In the genomic region with DNA sequence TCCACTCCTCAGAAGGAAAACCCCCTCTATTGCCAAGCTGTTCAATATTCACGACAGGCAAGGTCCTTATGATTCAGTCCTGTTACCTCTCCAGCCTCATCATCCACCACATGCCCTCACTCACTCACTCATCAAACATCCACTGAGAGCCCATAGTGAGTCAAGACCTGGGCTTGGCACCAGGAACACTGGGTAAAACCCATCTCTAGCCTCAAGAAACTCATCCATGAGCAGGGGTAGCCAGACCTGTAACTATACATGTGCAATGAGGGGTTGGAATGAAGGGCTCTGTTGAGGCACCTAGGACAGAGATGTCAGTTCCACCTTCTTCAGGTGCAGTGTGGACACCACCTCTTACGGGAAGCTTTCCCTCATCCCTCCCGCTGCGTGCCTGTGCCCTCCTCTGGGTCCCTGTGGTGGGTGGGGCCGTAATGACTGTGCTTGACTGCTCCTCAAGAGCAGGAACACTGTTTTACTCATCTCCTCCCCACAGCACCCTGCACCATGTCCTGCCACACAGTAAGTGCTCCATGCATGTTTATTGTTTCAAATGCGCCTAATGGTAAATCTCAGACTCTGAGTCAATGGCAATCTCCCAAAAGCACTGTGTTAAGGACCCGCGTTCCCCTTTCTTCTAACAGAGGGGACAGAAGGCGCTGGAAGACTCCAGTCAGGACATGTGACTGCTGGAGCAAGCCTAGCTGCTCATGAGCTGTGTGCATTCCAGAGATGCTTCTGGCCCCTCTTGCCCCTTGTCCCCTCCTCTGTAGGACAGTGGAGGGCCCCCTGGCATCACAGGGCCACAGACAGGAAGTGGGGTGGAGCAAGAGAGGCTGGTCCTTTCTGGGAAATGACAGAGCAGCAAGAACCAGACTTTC, we compare ENCODE assay signal across 8 cellular contexts.
DNase-seq lines count a peak whose midpoint lies in the region; ATAC-seq and TF ChIP-seq lines count a peak whose summit lies in the region.

No MANE protein-coding gene starts in this region.

- H3K27ac ChIP-seq in dorsolateral prefrontal cortex = peak overlapping the region in 57 of 59 donors; percentile 7 to 98 (median 83)
- H3K27ac ChIP-seq in esophagus squamous epithelium = no peak overlapping the region

- intact Hi-C loops in dorsolateral prefrontal cortex (cut with DNase I) = no loop called here
- intact Hi-C loops in esophagus squamous epithelium (cut with DNase I) = no loop called here

- TF ChIP-seq CTCF in dorsolateral prefrontal cortex (IDR thresholded peaks at IDR 0.05 in 54 of 56, conservative IDR thresholded peaks at IDR 0.05 in 2 of 56; ENCODE audit: low read depth in 1 of 56, partially characterized antibody in 56 of 56) (no peak), osteocyte (IDR thresholded peaks at IDR 0.05) (no peak), esophagus squamous epithelium (IDR thresholded peaks at IDR 0.05) (no peak)

- H3K36me3 ChIP-seq in esophagus squamous epithelium = peaks cover 0 to 38% (median 0%) of the 10 kb centered on the region in 3 donors

- peak overlapping the region; percentile 98 for H3K27ac Mint-ChIP-seq in osteocyte (ENCODE audit: unreplicated experiment)

- H3K4me3 ChIP-seq in dorsolateral prefrontal cortex = no peak overlapping the region
- H3K4me3 ChIP-seq in esophagus squamous epithelium = no peak overlapping the region

- peak; percentile 38 to 56 (median 39) for DNase-seq in stimulated activated CD4-positive, alpha-beta T cell treated with anti-CD3 and anti-CD28 coated beads, Interleukin-12 subunit alpha, Interleukin-12 subunit beta, amount 100 ng/mL, for 48 hours (ENCODE audit: low read depth in 2 of 3, low spot score in 1 of 3)
- no peak for DNase-seq in stimulated activated CD4-positive, alpha-beta T cell treated with anti-CD3 and anti-CD28 coated beads, Interleukin-12 subunit alpha, Interleukin-12 subunit beta, amount 100 ng/mL, for 4 hours
- peak; percentile 72 for DNase-seq in RKO (ENCODE audit: low spot score)
- DNase-seq in dorsolateral prefrontal cortex = no peak
- no peak for DNase-seq in osteocyte (ENCODE audit: extremely low spot score, unreplicated experiment)
- no peak for DNase-seq in KBM-7
- no peak for DNase-seq in esophagus squamous epithelium (lab: John Stamatoyannopoulos, UW)

- H3K4me3 Mint-ChIP-seq in osteocyte (ENCODE audit: unreplicated experiment) = peak overlapping the region; percentile 26

- in situ Hi-C loops in KBM-7 (cut with MboI; ENCODE audit: low pct_unique_long_range_greater_than_20kb, low sequenced_read_pairs) = no loop called here

- ATAC-seq in GM18858 (IDR thresholded peaks at IDR 0.05; ENCODE audit: unreplicated experiment) = no peak

- H3K9me3 Mint-ChIP-seq in osteocyte (ENCODE audit: unreplicated experiment) = peaks cover 7% of the 10 kb centered on the region

- WGBS in esophagus squamous epithelium, 2 donors = 63 to 87% methylated on average over 8 to 9 of the region's 9 CpGs

- peaks cover 71% of the 10 kb centered on the region for H3K4me1 Mint-ChIP-seq in osteocyte (ENCODE audit: unreplicated experiment)

- H3K4me1 ChIP-seq in esophagus squamous epithelium = peaks cover 14 to 52% (median 32%) of the 10 kb centered on the region in 3 donors

- no peak for TF ChIP-seq POLR2A in esophagus squamous epithelium (IDR thresholded peaks at IDR 0.05)

- no peaks in the 10 kb centered on the region for H3K27me3 Mint-ChIP-seq in osteocyte (ENCODE audit: unreplicated experiment)

- H3K9me3 ChIP-seq in esophagus squamous epithelium = no peaks in the 10 kb centered on the region

- no peaks in the 10 kb centered on the region for H3K27me3 ChIP-seq in dorsolateral prefrontal cortex
- H3K27me3 ChIP-seq in esophagus squamous epithelium = no peaks in the 10 kb centered on the region

- H3K36me3 Mint-ChIP-seq in osteocyte (ENCODE audit: unreplicated experiment) = peaks cover 19% of the 10 kb centered on the region

Comparison
In these comparisons a context has a peak if more than half of its experiments do, and no peak if none do; other contexts are left out.
1. DNase-seq: peak in stimulated activated CD4-positive, alpha-beta T cell treated with anti-CD3 and anti-CD28 coated beads, Interleukin-12 subunit alpha, Interleukin-12 subunit beta, amount 100 ng/mL, for 48 hours (3 of 3) and RKO (single experiment); none in stimulated activated CD4-positive, alpha-beta T cell treated with anti-CD3 and anti-CD28 coated beads, Interleukin-12 subunit alpha, Interleukin-12 subunit beta, amount 100 ng/mL, for 4 hours (single experiment), dorsolateral prefrontal cortex (0 of 10), osteocyte (single experiment), KBM-7 (single experiment) and esophagus squamous epithelium (single experiment).
2. H3K27ac ChIP-seq: peak in dorsolateral prefrontal cortex (57 of 59); none in esophagus squamous epithelium (0 of 4).